In the genomic region with DNA sequence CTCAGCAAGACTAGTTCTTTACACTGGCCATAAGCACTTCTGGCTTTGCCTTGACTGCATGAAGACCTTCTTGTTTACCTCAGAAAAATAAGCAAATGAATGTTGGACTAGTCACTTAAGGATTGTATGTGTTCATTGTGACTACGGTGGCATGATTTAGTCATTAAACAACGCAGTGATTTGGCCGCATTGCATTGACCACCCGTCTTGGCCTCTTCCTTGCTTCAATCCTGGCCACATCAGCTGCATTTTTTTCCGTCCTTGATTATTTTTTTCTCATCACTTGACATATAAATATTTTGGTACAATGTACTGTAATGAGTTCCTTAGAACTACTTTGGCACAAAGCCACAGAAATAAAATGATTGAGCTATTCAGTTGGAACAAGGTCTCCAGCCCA, we compare ENCODE assay signal across 24 cellular contexts.
"Had no signal": no experiment of that assay in that cellular context is flagged by ENCODE, and none has a peak within 500 bp of the region (broad histone marks: within the 10 kb centered on the region; RNA-seq: fewer than 3 reads in every experiment).

No MANE protein-coding gene starts in this region.

- DNase-seq: colonic mucosa; cortex of kidney; dermis blood vessel endothelial cell; dorsolateral prefrontal cortex; effector CD4-positive, alpha-beta T cell; effector CD8-positive, alpha-beta T cell; effector memory CD4-positive, alpha-beta T cell; effector memory CD8-positive, alpha-beta T cell; endodermal cell; erythroblast; esophagus squamous epithelium; foreskin fibroblast; foreskin keratinocyte; foreskin melanocyte; gastrocnemius medialis; glutamatergic neuron; head of caudate nucleus; heart left ventricle; heart right ventricle had no signal

- H3K9me3 ChIP-seq: colonic mucosa, esophagus muscularis mucosa, esophagus squamous epithelium, gastrocnemius medialis, gastroesophageal sphincter, heart left ventricle had no signal

- H3K27me3 ChIP-seq: colonic mucosa, esophagus muscularis mucosa, esophagus squamous epithelium, foreskin keratinocyte, gastrocnemius medialis, gastroesophageal sphincter, heart left ventricle, heart right ventricle had no signal

- H3K36me3 ChIP-seq: colonic mucosa, esophagus muscularis mucosa, esophagus squamous epithelium, gastrocnemius medialis, gastroesophageal sphincter, heart left ventricle, heart right ventricle had no signal

- H3K4me1 ChIP-seq: colonic mucosa, esophagus muscularis mucosa, esophagus squamous epithelium, foreskin keratinocyte, gastrocnemius medialis, gastroesophageal sphincter, heart left ventricle, heart right ventricle had no signal

- H3K4me3 ChIP-seq: colonic mucosa, coronary artery, dorsolateral prefrontal cortex, esophagus muscularis mucosa, esophagus squamous epithelium, gastrocnemius medialis, gastroesophageal sphincter, heart left ventricle, heart right ventricle had no signal

- ATAC-seq: effector memory CD8-positive, alpha-beta T cell; esophagus mucosa; foreskin keratinocyte; gastrocnemius medialis; gastroesophageal sphincter; heart left ventricle; heart right ventricle had no signal

- H3K27ac ChIP-seq: colonic mucosa, coronary artery, dorsolateral prefrontal cortex, epithelial cell of prostate, esophagus muscularis mucosa, esophagus squamous epithelium, foreskin keratinocyte, gastrocnemius medialis, gastroesophageal sphincter, heart left ventricle, heart right ventricle had no signal
